ENCODE assay signal across 7 cellular contexts in the genomic region with DNA sequence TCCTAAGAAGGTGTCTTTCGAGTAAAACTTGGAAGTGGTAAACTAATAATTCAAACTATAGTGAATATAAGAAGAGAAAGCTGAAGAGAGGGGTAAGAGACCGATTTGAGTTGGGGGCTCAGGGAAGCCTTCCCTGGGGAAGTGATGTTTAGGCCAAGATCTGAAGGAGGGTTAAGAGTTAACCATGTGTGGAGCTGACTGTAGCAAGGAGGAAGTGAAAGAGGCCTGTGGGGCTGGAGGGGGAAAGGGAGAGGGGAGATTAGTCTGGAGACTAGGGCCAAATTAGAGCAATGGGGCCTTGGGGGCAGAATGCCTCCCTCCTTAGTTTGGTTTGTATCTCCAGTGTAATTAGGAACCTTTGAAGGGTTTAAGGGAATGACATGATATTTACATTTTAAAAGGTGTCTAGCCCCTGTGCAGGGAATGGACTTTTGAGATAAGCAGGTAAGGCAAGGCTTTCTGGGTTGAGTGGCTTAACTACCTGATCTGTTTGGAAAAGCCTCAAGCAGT. TPM values are rescaled to one million over a fixed set of nuclear protein-coding genes. Genes with fewer than 3 reads are reported as not detected.
DNase-seq lines count a peak whose midpoint lies in the region; ATAC-seq and TF ChIP-seq lines count a peak whose summit lies in the region.

No MANE protein-coding gene starts in this region.

- H3K4ac ChIP-seq in mesenchymal stem cell (ENCODE audit: low read depth in 1 of 2, low read length in 2 of 2), result no peak overlapping the region

- no peaks in the 10 kb centered on the region for H3K27me3 ChIP-seq in mesenchymal stem cell (ENCODE audit: control insufficient read depth in 1 of 2, insufficient read depth in 1 of 2, low read length in 2 of 2)
- no peaks in the 10 kb centered on the region for H3K27me3 ChIP-seq in BE2C

- no peak overlapping the region for H2BK5ac ChIP-seq in mesenchymal stem cell (ENCODE audit: low read depth, low read length, poor library complexity, severe bottlenecking)

- WGBS in mesenchymal stem cell, result 81% methylated on average over 2 of the region's 2 CpGs

- CTCF ChIA-PET in WTC11 (lab: Charles Lee), result no interaction called here

- peaks cover 8% of the 10 kb centered on the region for H3K79me1 ChIP-seq in mesenchymal stem cell (replicated peaks; ENCODE audit: low read length, poor library complexity, severe bottlenecking)

- peak overlapping the region; percentile 15 for H3K4me3 Mint-ChIP-seq in WTC11

- H2BK120ac ChIP-seq in mesenchymal stem cell (ENCODE audit: low read depth, low read length), result no peak overlapping the region

- TF ChIP-seq CTCF in WTC11 (IDR thresholded peaks at IDR 0.05) (no peak), BE2C (IDR thresholded peaks at IDR 0.05; ENCODE audit: low read depth, low read length) (no peak)

- ATAC-seq in GM18909 (IDR thresholded peaks at IDR 0.05; ENCODE audit: poor library complexity, unreplicated experiment) (peak; percentile 28), HG03064 (IDR thresholded peaks at IDR 0.05; ENCODE audit: low read depth, unreplicated experiment) (peak; percentile 35), WTC11 (no peak), HG03378 (IDR thresholded peaks at IDR 0.05; ENCODE audit: unreplicated experiment) (no peak)

- H3K9me3 Mint-ChIP-seq in WTC11, result no peaks in the 10 kb centered on the region

- H3K36me3 Mint-ChIP-seq in WTC11, result no peaks in the 10 kb centered on the region; the same call in 1 of the 2 replicates

- no peak overlapping the region for H4K91ac ChIP-seq in mesenchymal stem cell (ENCODE audit: low read length)

- no peak overlapping the region for H2AFZ ChIP-seq in mesenchymal stem cell (ENCODE audit: low read depth, low read length)

- POLR2A ChIA-PET in WTC11 (lab: Charles Lee), result interaction anchor here (1.0 kb wide), 1 partner anchor 16 kb away, joined by 5 read pairs; no protein-coding TSS in a partner anchor

- H3K4me3 ChIP-seq in mesenchymal stem cell (ENCODE audit: insufficient read depth in 1 of 2, low read depth in 1 of 2, low read length in 2 of 2) (peak overlapping the region in 1 of 2 experiments; percentile 60), BE2C (ENCODE audit: low read depth, low read length) (no peak overlapping the region)

- H3K9ac ChIP-seq in mesenchymal stem cell (ENCODE audit: low read length), result peak overlapping the region; percentile 69

- H3K14ac ChIP-seq in mesenchymal stem cell (ENCODE audit: low read length in 2 of 2), result no peak overlapping the region

- H3K36me3 ChIP-seq in mesenchymal stem cell (ENCODE audit: control insufficient read depth in 1 of 2, insufficient read depth in 2 of 2, low read depth in 1 of 2, low read length in 2 of 2) (peaks cover 0 to 2% of the 10 kb centered on the region in 2 experiments), BE2C (0 out of 2 replicates have a peak, but pooled peaks cover 7% of the 10 kb centered on the region)

- no peaks in the 10 kb centered on the region for H3K27me3 Mint-ChIP-seq in WTC11 (ENCODE audit: low read depth)

- H2AK5ac ChIP-seq in mesenchymal stem cell (ENCODE audit: low read length, severe bottlenecking), result no peak overlapping the region

- H3K23ac ChIP-seq in mesenchymal stem cell (ENCODE audit: low read length in 2 of 2), result no peak overlapping the region

- H3K18ac ChIP-seq in mesenchymal stem cell (ENCODE audit: low read depth in 1 of 2, low read length in 2 of 2), result no peak overlapping the region

- H3K27ac Mint-ChIP-seq in WTC11, result peak overlapping the region; percentile 7

- no peak overlapping the region for H2BK12ac ChIP-seq in mesenchymal stem cell (ENCODE audit: low read length in 2 of 2)

- H4K8ac ChIP-seq in mesenchymal stem cell (ENCODE audit: low read length), result no peak overlapping the region

- H3K4me2 ChIP-seq in mesenchymal stem cell (ENCODE audit: low read length, poor library complexity, severe bottlenecking), result peak overlapping the region; percentile 56

- H3K9me3 ChIP-seq in mesenchymal stem cell (ENCODE audit: control insufficient read depth, low read length), result no peaks in the 10 kb centered on the region
- no peaks in the 10 kb centered on the region; the same call in 1 of the 2 replicates for H3K9me3 ChIP-seq in BE2C

- no peak overlapping the region for H2BK15ac ChIP-seq in mesenchymal stem cell (ENCODE audit: low read depth, poor library complexity, severe bottlenecking)

- peaks cover 21% of the 10 kb centered on the region for H3K4me1 ChIP-seq in mesenchymal stem cell (ENCODE audit: control insufficient read depth, insufficient read depth, low read depth, low read length)
- no peaks in the 10 kb centered on the region for H3K4me1 ChIP-seq in BE2C

- no peak for DNase-seq in WTC11 (ENCODE audit: low spot score)
- DNase-seq in mesenchymal stem cell, result no peak
- DNase-seq in BE2C, result no peak
- DNase-seq in AG08395 (ENCODE audit: low spot score), result no peak

- H3K27ac ChIP-seq in mesenchymal stem cell (ENCODE audit: low read length, poor library complexity, severe bottlenecking), result no peak overlapping the region

- peaks cover 42% of the 10 kb centered on the region for H3K4me1 Mint-ChIP-seq in WTC11

TF ChIP-seq in WTC11, 78 proteins besides CTCF, POLR2A, EP300 and RAD21:
- TF ChIP-seq, protein P1, sequence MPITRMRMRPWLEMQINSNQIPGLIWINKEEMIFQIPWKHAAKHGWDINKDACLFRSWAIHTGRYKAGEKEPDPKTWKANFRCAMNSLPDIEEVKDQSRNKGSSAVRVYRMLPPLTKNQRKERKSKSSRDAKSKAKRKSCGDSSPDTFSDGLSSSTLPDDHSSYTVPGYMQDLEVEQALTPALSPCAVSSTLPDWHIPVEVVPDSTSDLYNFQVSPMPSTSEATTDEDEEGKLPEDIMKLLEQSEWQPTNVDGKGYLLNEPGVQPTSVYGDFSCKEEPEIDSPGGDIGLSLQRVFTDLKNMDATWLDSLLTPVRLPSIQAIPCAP (CRISPR knock-in tag; IDR thresholded peaks at IDR 0.05), result no peak
- no peak for TF ChIP-seq ZNF423 (CRISPR knock-in tag; IDR thresholded peaks at IDR 0.05)
- no peak for TF ChIP-seq JUN (CRISPR knock-in tag; IDR thresholded peaks at IDR 0.05)
- no peak for TF ChIP-seq NFE2L1 (CRISPR knock-in tag; IDR thresholded peaks at IDR 0.05)
- no peak for TF ChIP-seq ZNF317 (CRISPR knock-in tag; IDR thresholded peaks at IDR 0.05; ENCODE audit: borderline replicate concordance, low read depth)
- TF ChIP-seq, protein P2, sequence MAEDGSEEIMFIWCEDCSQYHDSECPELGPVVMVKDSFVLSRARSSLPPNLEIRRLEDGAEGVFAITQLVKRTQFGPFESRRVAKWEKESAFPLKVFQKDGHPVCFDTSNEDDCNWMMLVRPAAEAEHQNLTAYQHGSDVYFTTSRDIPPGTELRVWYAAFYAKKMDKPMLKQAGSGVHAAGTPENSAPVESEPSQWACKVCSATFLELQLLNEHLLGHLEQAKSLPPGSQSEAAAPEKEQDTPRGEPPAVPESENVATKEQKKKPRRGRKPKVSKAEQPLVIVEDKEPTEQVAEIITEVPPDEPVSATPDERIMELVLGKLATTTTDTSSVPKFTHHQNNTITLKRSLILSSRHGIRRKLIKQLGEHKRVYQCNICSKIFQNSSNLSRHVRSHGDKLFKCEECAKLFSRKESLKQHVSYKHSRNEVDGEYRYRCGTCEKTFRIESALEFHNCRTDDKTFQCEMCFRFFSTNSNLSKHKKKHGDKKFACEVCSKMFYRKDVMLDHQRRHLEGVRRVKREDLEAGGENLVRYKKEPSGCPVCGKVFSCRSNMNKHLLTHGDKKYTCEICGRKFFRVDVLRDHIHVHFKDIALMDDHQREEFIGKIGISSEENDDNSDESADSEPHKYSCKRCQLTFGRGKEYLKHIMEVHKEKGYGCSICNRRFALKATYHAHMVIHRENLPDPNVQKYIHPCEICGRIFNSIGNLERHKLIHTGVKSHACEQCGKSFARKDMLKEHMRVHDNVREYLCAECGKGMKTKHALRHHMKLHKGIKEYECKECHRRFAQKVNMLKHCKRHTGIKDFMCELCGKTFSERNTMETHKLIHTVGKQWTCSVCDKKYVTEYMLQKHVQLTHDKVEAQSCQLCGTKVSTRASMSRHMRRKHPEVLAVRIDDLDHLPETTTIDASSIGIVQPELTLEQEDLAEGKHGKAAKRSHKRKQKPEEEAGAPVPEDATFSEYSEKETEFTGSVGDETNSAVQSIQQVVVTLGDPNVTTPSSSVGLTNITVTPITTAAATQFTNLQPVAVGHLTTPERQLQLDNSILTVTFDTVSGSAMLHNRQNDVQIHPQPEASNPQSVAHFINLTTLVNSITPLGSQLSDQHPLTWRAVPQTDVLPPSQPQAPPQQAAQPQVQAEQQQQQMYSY (CRISPR knock-in tag; IDR thresholded peaks at IDR 0.05), result no peak
- no peak for TF ChIP-seq GABPB1 (CRISPR knock-in tag; IDR thresholded peaks at IDR 0.05)
- no peak for TF ChIP-seq ZNF219 (CRISPR knock-in tag; IDR thresholded peaks at IDR 0.05; ENCODE audit: borderline replicate concordance)
- TF ChIP-seq FOXK1 (CRISPR knock-in tag; IDR thresholded peaks at IDR 0.05), result no peak
- TF ChIP-seq, protein P3, sequence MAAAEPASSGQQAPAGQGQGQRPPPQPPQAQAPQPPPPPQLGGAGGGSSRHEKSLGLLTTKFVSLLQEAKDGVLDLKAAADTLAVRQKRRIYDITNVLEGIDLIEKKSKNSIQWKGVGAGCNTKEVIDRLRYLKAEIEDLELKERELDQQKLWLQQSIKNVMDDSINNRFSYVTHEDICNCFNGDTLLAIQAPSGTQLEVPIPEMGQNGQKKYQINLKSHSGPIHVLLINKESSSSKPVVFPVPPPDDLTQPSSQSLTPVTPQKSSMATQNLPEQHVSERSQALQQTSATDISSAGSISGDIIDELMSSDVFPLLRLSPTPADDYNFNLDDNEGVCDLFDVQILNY (CRISPR knock-in tag; IDR thresholded peaks at IDR 0.05), result no peak
- TF ChIP-seq NR2C2 (CRISPR knock-in tag; IDR thresholded peaks at IDR 0.05), result no peak
- TF ChIP-seq, protein P4, sequence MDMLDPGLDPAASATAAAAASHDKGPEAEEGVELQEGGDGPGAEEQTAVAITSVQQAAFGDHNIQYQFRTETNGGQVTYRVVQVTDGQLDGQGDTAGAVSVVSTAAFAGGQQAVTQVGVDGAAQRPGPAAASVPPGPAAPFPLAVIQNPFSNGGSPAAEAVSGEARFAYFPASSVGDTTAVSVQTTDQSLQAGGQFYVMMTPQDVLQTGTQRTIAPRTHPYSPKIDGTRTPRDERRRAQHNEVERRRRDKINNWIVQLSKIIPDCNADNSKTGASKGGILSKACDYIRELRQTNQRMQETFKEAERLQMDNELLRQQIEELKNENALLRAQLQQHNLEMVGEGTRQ (CRISPR knock-in tag; IDR thresholded peaks at IDR 0.05), result no peak

RNA-seq across cellular contexts. Expression of a gene that starts 2.2 kb away (rescaled TPM):
- total RNA-seq in WTC11 (2021), result 26.7 to 28.0 TPM (median 27.6 TPM) in 3 replicates
- polyA plus RNA-seq in mesenchymal stem cell (2013, experiment 1 of 2), result 11.9 TPM
- polyA plus RNA-seq in mesenchymal stem cell (2013, experiment 2 of 2), result 11.2 TPM
- 24.2 TPM for polyA plus RNA-seq in BE2C (2012; ENCODE audit: insufficient read depth, insufficient read length, low read depth)

RNA-seq across cellular contexts. Expression of a gene that starts 34.7 kb away (rescaled TPM):
- total RNA-seq in WTC11 (2021), result 214 to 228 TPM (median 217 TPM) in 3 replicates
- polyA plus RNA-seq in mesenchymal stem cell (2013, experiment 1 of 2), result 265 TPM
- polyA plus RNA-seq in mesenchymal stem cell (2013, experiment 2 of 2), result 272 TPM
- polyA plus RNA-seq in BE2C (2012; ENCODE audit: insufficient read depth, insufficient read length, low read depth), result 121 TPM

Comparison
In these comparisons a context has a peak if more than half of its experiments do, and no peak if none do; other contexts are left out.
1. ATAC-seq: peak in GM18909 (single experiment) and HG03064 (single experiment); none in WTC11 (single experiment) and HG03378 (single experiment).